Comparison of ENCODE assay signal across 15 cellular contexts in the genomic region with DNA sequence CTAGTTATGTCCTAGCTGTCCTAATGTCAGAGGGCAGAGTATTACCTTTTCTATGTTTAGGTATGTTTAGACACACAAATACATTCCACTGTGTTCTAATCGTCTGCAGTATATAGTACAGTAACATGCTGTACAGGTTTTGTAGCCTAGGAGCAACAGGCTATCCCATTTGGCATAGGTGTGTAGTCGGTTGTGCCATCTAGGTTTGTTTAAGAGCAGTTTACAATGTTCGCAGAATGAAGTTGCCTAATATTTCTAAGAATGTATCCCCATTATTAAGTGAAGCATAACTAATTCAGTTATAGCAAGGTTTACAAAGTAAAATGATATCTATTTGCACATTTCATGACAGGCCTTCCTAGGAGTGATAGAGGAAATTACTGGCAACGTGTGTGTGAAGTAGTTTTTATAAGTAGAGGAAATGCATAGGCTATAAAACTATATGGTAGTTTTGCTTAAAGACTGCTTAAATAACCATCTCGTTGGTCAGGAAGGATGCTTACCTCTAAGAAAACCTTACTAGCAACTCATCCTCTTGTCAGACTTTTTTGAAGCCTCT. TPM values are rescaled to one million over a fixed set of nuclear protein-coding genes. Genes with fewer than 3 reads are reported as not detected.
DNase-seq lines count a peak whose midpoint lies in the region; ATAC-seq and TF ChIP-seq lines count a peak whose summit lies in the region.
"Had no signal": no experiment of that assay in that cellular context is flagged by ENCODE, and none has a peak within 500 bp of the region (broad histone marks: within the 10 kb centered on the region; RNA-seq: fewer than 3 reads in every experiment).

No MANE protein-coding gene starts in this region.

- H3K4me3 ChIP-seq in HEK293 (ENCODE audit: low read depth, low read length) = no peak overlapping the region
- H3K4me3 ChIP-seq: left lung, upper lobe of right lung had no signal

- CTCF ChIA-PET in activated CD4-positive, alpha-beta T cell treated with anti-CD3 and anti-CD28 coated beads for 36 hours (lab: Charles Lee) = interaction anchor here (0.6 to 8.9 kb wide), 3 partner anchors 65 to 109 kb away, joined by 3 to 102 read pairs (median 17); no protein-coding TSS in a partner anchor
- CTCF ChIA-PET in HEK293 (lab: Yijun Ruan, JAX) = no interaction called here

- no peak for DNase-seq in activated CD4-positive, alpha-beta T cell treated with anti-CD3 and anti-CD28 coated beads for 36 hours
- DNase-seq in activated CD4-positive, alpha-beta T cell treated with anti-CD3 and anti-CD28 coated beads, Interleukin-2, amount 50 U/mL, for 4 hours = no peak
- DNase-seq in neural crest cell (ENCODE audit: low read depth, low spot score) (no peak), AG08396 (ENCODE audit: low spot score) (no peak)
- DNase-seq: activated CD8-positive, alpha-beta memory T cell treated with anti-CD3 and anti-CD28 coated beads, Interleukin-2, amount 50 U/mL, for 4 hours; DMS79 treated with DMSO at 0.1 percent for 48 hours; Kasumi-1; left lung; NCI-H2029 treated with DMSO at 0.1 percent for 48 hours; small intestine; upper lobe of right lung had no signal

- no peaks in the 10 kb centered on the region for H3K9me3 ChIP-seq in HEK293 (ENCODE audit: control insufficient read depth, insufficient read depth, low read depth, low read length)
- H3K9me3 ChIP-seq: left lung, upper lobe of right lung had no signal

- intact Hi-C loops in activated CD4-positive, alpha-beta T cell treated with anti-CD3 and anti-CD28 coated beads for 36 hours (cut with DNase I, micrococcal nuclease) = no loop called here

- H3K9me3 Mint-ChIP-seq in activated CD4-positive, alpha-beta T cell treated with anti-CD3 and anti-CD28 coated beads for 36 hours (ENCODE audit: low read depth) = no peaks in the 10 kb centered on the region
- no peaks in the 10 kb centered on the region for H3K9me3 Mint-ChIP-seq in activated T-helper 17 cell treated with anti-CD3 and anti-CD28 coated beads, Interleukin-2, amount 50 U/mL, for 72 hours
- no peaks in the 10 kb centered on the region for H3K9me3 Mint-ChIP-seq in neural crest cell

- ATAC-seq in activated CD4-positive, alpha-beta T cell treated with anti-CD3 and anti-CD28 coated beads for 36 hours = no peak
- no peak for ATAC-seq in activated T-helper 17 cell treated with anti-CD3 and anti-CD28 coated beads, Interleukin-2, amount 50 U/mL, for 72 hours (replicated peaks)
- no peak for ATAC-seq in GM19035 (IDR thresholded peaks at IDR 0.05; ENCODE audit: unreplicated experiment)
- ATAC-seq in HG03139 (IDR thresholded peaks at IDR 0.05; ENCODE audit: unreplicated experiment) = no peak
- ATAC-seq: left lung, upper lobe of right lung had no signal

- H3K27me3 Mint-ChIP-seq in activated CD4-positive, alpha-beta T cell treated with anti-CD3 and anti-CD28 coated beads for 36 hours = no peaks in the 10 kb centered on the region
- H3K27me3 Mint-ChIP-seq in activated T-helper 17 cell treated with anti-CD3 and anti-CD28 coated beads, Interleukin-2, amount 50 U/mL, for 72 hours = no peaks in the 10 kb centered on the region
- no peaks in the 10 kb centered on the region for H3K27me3 Mint-ChIP-seq in neural crest cell (ENCODE audit: low read depth)

- H3K4me1 Mint-ChIP-seq in activated CD4-positive, alpha-beta T cell treated with anti-CD3 and anti-CD28 coated beads for 36 hours = peaks cover 57% of the 10 kb centered on the region
- peaks cover 38% of the 10 kb centered on the region for H3K4me1 Mint-ChIP-seq in activated T-helper 17 cell treated with anti-CD3 and anti-CD28 coated beads, Interleukin-2, amount 50 U/mL, for 72 hours
- peaks cover 23% of the 10 kb centered on the region for H3K4me1 Mint-ChIP-seq in neural crest cell

- H3K27ac Mint-ChIP-seq in activated CD4-positive, alpha-beta T cell treated with anti-CD3 and anti-CD28 coated beads for 36 hours = peak overlapping the region; percentile 79
- peak overlapping the region; percentile 64 for H3K27ac Mint-ChIP-seq in activated T-helper 17 cell treated with anti-CD3 and anti-CD28 coated beads, Interleukin-2, amount 50 U/mL, for 72 hours
- H3K27ac Mint-ChIP-seq in neural crest cell (ENCODE audit: unreplicated experiment) = no peak overlapping the region

- peaks cover 19% of the 10 kb centered on the region for H3K4me1 ChIP-seq in HEK293 (ENCODE audit: control insufficient read depth, insufficient read depth, low read length)

- no peak overlapping the region for H3K27ac ChIP-seq in HEK293 (ENCODE audit: extremely low read depth, low read depth, low read length)
- H3K27ac ChIP-seq: left lung, upper lobe of right lung had no signal

- peaks cover 17% of the 10 kb centered on the region for H3K36me3 Mint-ChIP-seq in activated CD4-positive, alpha-beta T cell treated with anti-CD3 and anti-CD28 coated beads for 36 hours (ENCODE audit: low read depth)
- peaks cover 29% of the 10 kb centered on the region for H3K36me3 Mint-ChIP-seq in activated T-helper 17 cell treated with anti-CD3 and anti-CD28 coated beads, Interleukin-2, amount 50 U/mL, for 72 hours (ENCODE audit: low read depth)
- no peaks in the 10 kb centered on the region for H3K36me3 Mint-ChIP-seq in neural crest cell (ENCODE audit: low read depth)

- TF ChIP-seq CTCF in HEK293 (tag by site-specific recombination; IDR thresholded peaks at IDR 0.05) = no peak
- no peak for TF ChIP-seq CTCF in neural crest cell (conservative IDR thresholded peaks at IDR 0.05)

- POLR2A ChIA-PET in activated CD4-positive, alpha-beta T cell treated with anti-CD3 and anti-CD28 coated beads for 36 hours (lab: Charles Lee) = no interaction called here
- POLR2A ChIA-PET in HEK293 (lab: Yijun Ruan, JAX) = no interaction called here

- peak overlapping the region; percentile 49 for H3K4me3 Mint-ChIP-seq in activated CD4-positive, alpha-beta T cell treated with anti-CD3 and anti-CD28 coated beads for 36 hours
- H3K4me3 Mint-ChIP-seq in activated T-helper 17 cell treated with anti-CD3 and anti-CD28 coated beads, Interleukin-2, amount 50 U/mL, for 72 hours = peak overlapping the region; percentile 87
- H3K4me3 Mint-ChIP-seq in neural crest cell = peak overlapping the region; percentile 73

- no peaks in the 10 kb centered on the region for H3K36me3 ChIP-seq in HEK293 (ENCODE audit: control insufficient read depth in 2 of 2, insufficient read depth in 1 of 2, low read length in 2 of 2)
- H3K36me3 ChIP-seq: left lung, upper lobe of right lung had no signal

TF ChIP-seq in HEK293, 187 proteins besides CTCF, POLR2A, EP300 and RAD21 (continues in another document):
- TF ChIP-seq ZNF24 (tag by site-specific recombination; IDR thresholded peaks at IDR 0.05) (no peak), ZNF146 (tag by site-specific recombination; IDR thresholded peaks at IDR 0.05) (no peak), KLF7 (tag by site-specific recombination; IDR thresholded peaks at IDR 0.05; ENCODE audit: borderline replicate concordance) (no peak), ZNF157 (tag by site-specific recombination; IDR thresholded peaks at IDR 0.05) (no peak), ZNF394 (tag by site-specific recombination; IDR thresholded peaks at IDR 0.05; ENCODE audit: borderline replicate concordance) (no peak), ZNF366 (tag by site-specific recombination; conservative IDR thresholded peaks at IDR 0.05) (0 out of 2 replicates have a peak, but pooled peaks have one; percentile 41), ZNF221 (tag by site-specific recombination; IDR thresholded peaks at IDR 0.05; ENCODE audit: borderline replicate concordance) (no peak), SCRT2 (tag by site-specific recombination; IDR thresholded peaks at IDR 0.05) (peak; percentile 96), FEZF1 (tag by site-specific recombination; IDR thresholded peaks at IDR 0.05) (peak; percentile 62)
- TF ChIP-seq, protein P1, sequence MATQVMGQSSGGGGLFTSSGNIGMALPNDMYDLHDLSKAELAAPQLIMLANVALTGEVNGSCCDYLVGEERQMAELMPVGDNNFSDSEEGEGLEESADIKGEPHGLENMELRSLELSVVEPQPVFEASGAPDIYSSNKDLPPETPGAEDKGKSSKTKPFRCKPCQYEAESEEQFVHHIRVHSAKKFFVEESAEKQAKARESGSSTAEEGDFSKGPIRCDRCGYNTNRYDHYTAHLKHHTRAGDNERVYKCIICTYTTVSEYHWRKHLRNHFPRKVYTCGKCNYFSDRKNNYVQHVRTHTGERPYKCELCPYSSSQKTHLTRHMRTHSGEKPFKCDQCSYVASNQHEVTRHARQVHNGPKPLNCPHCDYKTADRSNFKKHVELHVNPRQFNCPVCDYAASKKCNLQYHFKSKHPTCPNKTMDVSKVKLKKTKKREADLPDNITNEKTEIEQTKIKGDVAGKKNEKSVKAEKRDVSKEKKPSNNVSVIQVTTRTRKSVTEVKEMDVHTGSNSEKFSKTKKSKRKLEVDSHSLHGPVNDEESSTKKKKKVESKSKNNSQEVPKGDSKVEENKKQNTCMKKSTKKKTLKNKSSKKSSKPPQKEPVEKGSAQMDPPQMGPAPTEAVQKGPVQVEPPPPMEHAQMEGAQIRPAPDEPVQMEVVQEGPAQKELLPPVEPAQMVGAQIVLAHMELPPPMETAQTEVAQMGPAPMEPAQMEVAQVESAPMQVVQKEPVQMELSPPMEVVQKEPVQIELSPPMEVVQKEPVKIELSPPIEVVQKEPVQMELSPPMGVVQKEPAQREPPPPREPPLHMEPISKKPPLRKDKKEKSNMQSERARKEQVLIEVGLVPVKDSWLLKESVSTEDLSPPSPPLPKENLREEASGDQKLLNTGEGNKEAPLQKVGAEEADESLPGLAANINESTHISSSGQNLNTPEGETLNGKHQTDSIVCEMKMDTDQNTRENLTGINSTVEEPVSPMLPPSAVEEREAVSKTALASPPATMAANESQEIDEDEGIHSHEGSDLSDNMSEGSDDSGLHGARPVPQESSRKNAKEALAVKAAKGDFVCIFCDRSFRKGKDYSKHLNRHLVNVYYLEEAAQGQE (tag by site-specific recombination; IDR thresholded peaks at IDR 0.05) = no peak
- TF ChIP-seq, protein P2, sequence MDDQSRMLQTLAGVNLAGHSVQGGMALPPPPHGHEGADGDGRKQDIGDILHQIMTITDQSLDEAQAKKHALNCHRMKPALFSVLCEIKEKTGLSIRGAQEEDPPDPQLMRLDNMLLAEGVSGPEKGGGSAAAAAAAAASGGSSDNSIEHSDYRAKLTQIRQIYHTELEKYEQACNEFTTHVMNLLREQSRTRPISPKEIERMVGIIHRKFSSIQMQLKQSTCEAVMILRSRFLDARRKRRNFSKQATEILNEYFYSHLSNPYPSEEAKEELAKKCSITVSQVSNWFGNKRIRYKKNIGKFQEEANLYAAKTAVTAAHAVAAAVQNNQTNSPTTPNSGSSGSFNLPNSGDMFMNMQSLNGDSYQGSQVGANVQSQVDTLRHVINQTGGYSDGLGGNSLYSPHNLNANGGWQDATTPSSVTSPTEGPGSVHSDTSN (CRISPR knock-in tag; IDR thresholded peaks at IDR 0.05) = no peak

RNA-seq across cellular contexts. Expression of a gene that starts 4.0 kb away (rescaled TPM):
- 100 to 1,000 TPM; 106 to 126 TPM for total RNA-seq in activated CD4-positive, alpha-beta T cell treated with anti-CD3 and anti-CD28 coated beads for 36 hours
- total RNA-seq in activated T-helper 17 cell treated with anti-CD3 and anti-CD28 coated beads, Interleukin-2, amount 50 U/mL, for 72 hours = 100 to 1,000 TPM; 126 to 150 TPM
- total RNA-seq in neural crest cell = 28.5 and 29.6 TPM in 2 replicates

RNA-seq across cellular contexts. Expression of a gene that starts 40.5 kb away (rescaled TPM):
- 10 to 100 TPM; 42.7 to 45.3 TPM for total RNA-seq in activated CD4-positive, alpha-beta T cell treated with anti-CD3 and anti-CD28 coated beads for 36 hours
- 10 to 100 TPM; 27.3 to 49.7 TPM for total RNA-seq in activated T-helper 17 cell treated with anti-CD3 and anti-CD28 coated beads, Interleukin-2, amount 50 U/mL, for 72 hours
- total RNA-seq in neural crest cell = 40.1 and 40.9 TPM in 2 replicates
